In genomic region chr6:155256122-155256795, GRCh38 we compare ENCODE assay signal across 26 cellular contexts. TPM values are rescaled to one million over a fixed set of nuclear protein-coding genes. Genes with fewer than 3 reads are reported as not detected.
"Had no signal": no experiment of that assay in that cellular context is flagged by ENCODE, and none has a peak within 500 bp of the region (broad histone marks: within the 10 kb centered on the region; RNA-seq: fewer than 3 reads in every experiment).

No MANE protein-coding gene starts in this region.

- H3K4me2 ChIP-seq: smooth muscle cell had no signal

- H3K4me1 ChIP-seq: esophagus squamous epithelium, prostate gland, uterus had no signal

- H3K27ac ChIP-seq: esophagus squamous epithelium, gastroesophageal sphincter, ovary, prostate gland, uterus had no signal

- DNase-seq: activated CD4-positive, alpha-beta T cell treated with anti-CD3 and anti-CD28 coated beads for 4 hours; activated CD4-positive, alpha-beta T cell treated with anti-CD3 and anti-CD28 coated beads, Interleukin-2, amount 50 U/mL, for 4 hours; activated CD4-positive, CD25-positive, alpha-beta regulatory T cell; activated effector memory CD4-positive, alpha-beta T cell treated with Interleukin-2 at 50 U/mL for 16 hours; activated naive CD4-positive, alpha-beta T cell treated with Interleukin-2 at 50 U/mL for 16 hours; activated T-cell treated with anti-CD3 and anti-CD28 coated beads for 4 hours; amygdala; central memory CD4-positive, alpha-beta T cell; esophagus squamous epithelium; naive B cell; ovary; retina; stimulated activated CD4-positive, alpha-beta T cell treated with anti-CD3 and anti-CD28 coated beads, Interleukin-1b, Interleukin-23, amount 100 ng/mL, for 48 hours; stimulated activated CD4-positive, alpha-beta T cell treated with anti-CD3 and anti-CD28 coated beads, Interleukin-4, amount 100 ng/mL, for 4 hours; stimulated activated CD8-positive, alpha-beta memory T cell treated with anti-CD3 and anti-CD28 coated beads, Interleukin-4, amount 100 ng/mL, for 48 hours; stimulated activated naive CD8-positive, alpha-beta T cell treated with anti-CD3 and anti-CD28 coated beads, Interleukin-15, amount 100 ng/mL, for 72 hours; substantia nigra; uterus had no signal

- H3K27me3 ChIP-seq: esophagus squamous epithelium, gastroesophageal sphincter, ovary, uterus had no signal

- H3K4me3 ChIP-seq: esophagus squamous epithelium, gastroesophageal sphincter, ovary, prostate gland, smooth muscle cell, uterus had no signal

- ATAC-seq: gastroesophageal sphincter; stimulated activated memory B cell treated with anti-CD40 and anti-IgM and Interleukin-4, amounts not matched to agents 10 μg/mL and 1 μg/mL and 100 μg/mL, for 72 hours; stimulated activated naive CD8-positive, alpha-beta T cell treated with anti-CD3 and anti-CD28 coated beads, Interleukin-15, amount 100 ng/mL, for 72 hours had no signal

- H3K36me3 ChIP-seq: ovary, prostate gland, uterus had no signal

- H3K9me3 ChIP-seq: esophagus squamous epithelium, gastroesophageal sphincter, ovary, prostate gland, uterus had no signal

RNA-seq across cellular contexts. Expression of gene CLDN20, which starts 7.6 kb away (rescaled TPM):
- total RNA-seq: mesothelial cell of epicardium; ovary; prostate gland; smooth muscle cell; T-helper 1 cell treated with Interleukin-12 subunit alpha and Interleukin-12 subunit beta and Interleukin-4 antibody, amounts not matched to agents 30 ng/mL and 1 ng/mL, for 36 hours had no signal
- polyA plus RNA-seq: neural cell, ovary, smooth muscle cell, thymus had no signal
